In the genomic region with DNA sequence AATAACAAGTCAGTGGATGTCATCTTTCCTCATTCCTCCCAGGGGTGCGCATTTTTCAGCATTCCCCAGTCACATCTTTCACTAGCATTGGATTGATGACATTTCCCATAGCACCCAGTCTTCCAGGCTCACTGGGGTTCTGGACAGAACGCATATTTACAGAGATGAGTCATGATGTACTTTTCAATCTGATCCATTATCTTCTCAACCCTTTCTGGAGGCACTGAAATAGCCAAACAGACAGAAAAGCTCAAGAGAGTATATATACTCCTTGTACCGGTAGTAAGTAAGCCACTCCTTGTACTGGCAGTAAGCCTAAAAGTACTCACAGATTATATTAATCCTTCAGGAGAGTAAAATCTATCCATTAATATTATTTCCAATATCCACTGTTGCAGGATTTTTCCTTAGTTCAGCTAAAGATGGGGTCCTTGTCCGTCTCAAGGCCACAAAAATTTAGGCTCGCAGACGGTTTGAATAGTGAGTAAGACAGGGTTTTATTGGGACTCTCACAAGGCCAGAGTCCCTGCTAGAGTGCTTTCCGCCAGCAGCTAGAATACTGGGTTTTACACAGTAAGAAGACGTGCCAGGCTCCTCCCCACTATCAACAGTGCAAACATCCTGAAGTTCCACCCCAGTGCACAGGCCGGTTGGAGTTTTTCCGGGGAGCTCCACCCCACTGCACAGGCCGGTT, we compare ENCODE assay signal across 9 cellular contexts.
DNase-seq lines count a peak whose midpoint lies in the region; ATAC-seq and TF ChIP-seq lines count a peak whose summit lies in the region.
"Had no signal": no experiment of that assay in that cellular context is flagged by ENCODE, and none has a peak within 500 bp of the region (broad histone marks: within the 10 kb centered on the region; RNA-seq: fewer than 3 reads in every experiment).

No MANE protein-coding gene starts in this region.

- no peaks in the 10 kb centered on the region for H3K79me2 ChIP-seq in PC-9 (ENCODE audit: low read depth)
- no peaks in the 10 kb centered on the region for H3K79me2 ChIP-seq in neural progenitor cell (ENCODE audit: low read depth)

- H3K27me3 ChIP-seq in PC-9 (ENCODE audit: insufficient read depth, low read depth) (no peaks in the 10 kb centered on the region), foreskin keratinocyte (no peaks in the 10 kb centered on the region), HAP-1 (ENCODE audit: low read depth) (no peaks in the 10 kb centered on the region), neural progenitor cell (no peaks in the 10 kb centered on the region)

- H2AFZ ChIP-seq in PC-9 (no peak overlapping the region), neural progenitor cell (replicated peaks) (no peak overlapping the region)

- ATAC-seq in foreskin keratinocyte (peak; percentile 28), HG03108 (IDR thresholded peaks at IDR 0.05; ENCODE audit: unreplicated experiment) (no peak)

- H3K9me2 ChIP-seq in PC-9 (ENCODE audit: insufficient read depth): no peaks in the 10 kb centered on the region

- H3K36me3 ChIP-seq in PC-9 (ENCODE audit: low read depth) (no peaks in the 10 kb centered on the region), HAP-1 (replicated peaks) (no peaks in the 10 kb centered on the region), neural progenitor cell (no peaks in the 10 kb centered on the region)

- no peaks in the 10 kb centered on the region for H3K4me1 Mint-ChIP-seq in neural progenitor cell

- H3K4me2 ChIP-seq in PC-9 (no peak overlapping the region), neural progenitor cell (no peak overlapping the region)

- H3K4me3 Mint-ChIP-seq in neural progenitor cell: no peak overlapping the region

- intact Hi-C loops in PC-9 (cut with micrococcal nuclease; ENCODE audit: unreplicated experiment): loop anchor here (2.0 kb wide), 1 partner anchor 18 kb away; no protein-coding TSS in a partner anchor

- no peaks in the 10 kb centered on the region for H3K9me3 Mint-ChIP-seq in neural progenitor cell

- no peak overlapping the region for H3K27ac Mint-ChIP-seq in neural progenitor cell

- H3K9me3 ChIP-seq in PC-9 (ENCODE audit: insufficient read depth, low read depth) (no peaks in the 10 kb centered on the region), HAP-1 (no peaks in the 10 kb centered on the region), neural progenitor cell (ENCODE audit: low read depth) (no peaks in the 10 kb centered on the region)

- no peaks in the 10 kb centered on the region for H3K36me3 Mint-ChIP-seq in neural progenitor cell

- 0 out of 2 replicates have a peak overlapping the region, but pooled peaks have one; percentile 20 for H3K27ac ChIP-seq in PC-9
- no peak overlapping the region for H3K27ac ChIP-seq in foreskin keratinocyte
- no peak overlapping the region for H3K27ac ChIP-seq in neural progenitor cell

- DNase-seq in GF-D8 (lab: John Stamatoyannopoulos, UW) (peak; percentile 51), PC-9 (peak in 1 of 2 experiments; percentile 56), foreskin keratinocyte (no peak), renal cortical epithelial cell (ENCODE audit: low read depth) (peak; percentile 69), HAP-1 (ENCODE audit: low spot score in 2 of 2) (no peak), neural progenitor cell (ENCODE audit: low spot score) (no peak)
- DNase-seq in effector CD8-positive, alpha-beta T cell (lab: John Stamatoyannopoulos, UW): no peak
- DNase-seq: H7 had no signal

- in situ Hi-C loops in HAP-1 (cut with MboI; ENCODE audit: low sequenced_read_pairs): no loop called here

- peaks cover 24% of the 10 kb centered on the region for H3K4me1 ChIP-seq in PC-9 (replicated peaks; ENCODE audit: insufficient read depth)
- peaks cover 7% of the 10 kb centered on the region for H3K4me1 ChIP-seq in foreskin keratinocyte
- H3K4me1 ChIP-seq in HAP-1: no peaks in the 10 kb centered on the region
- H3K4me1 ChIP-seq in neural progenitor cell: no peaks in the 10 kb centered on the region

- POLR2A ChIA-PET in PC-9 (lab: Charles Lee; ENCODE audit: unreplicated experiment): interaction anchor here (0.6 to 0.9 kb wide), 6 partner anchors 10 to 458 kb away, joined by 3 to 11 read pairs (median 4); no protein-coding TSS in a partner anchor

- no peaks in the 10 kb centered on the region for H4K20me1 ChIP-seq in PC-9 (ENCODE audit: insufficient read depth)
- H4K20me1 ChIP-seq in neural progenitor cell (ENCODE audit: low read depth): no peaks in the 10 kb centered on the region

- CTCF ChIA-PET in PC-9 (lab: Charles Lee): interaction anchor here (0.6 to 0.9 kb wide), 2 partner anchors 19 to 39 kb away, joined by 4 to 8 read pairs; no protein-coding TSS in a partner anchor

- peaks cover 16% of the 10 kb centered on the region; the same call in 1 of the 2 replicates for H3F3A ChIP-seq in PC-9 (ENCODE audit: insufficient read depth, low read depth)
- H3F3A ChIP-seq in neural progenitor cell (ENCODE audit: low read depth): no peaks in the 10 kb centered on the region

- TSS peak; percentile 78 for BruUV-seq in PC-9 (replicated peaks; lab: Mats Ljungman, UMichigan)

- H3K27me3 Mint-ChIP-seq in neural progenitor cell (ENCODE audit: insufficient read depth, low read depth): peaks cover 4% of the 10 kb centered on the region

- TF ChIP-seq CTCF in PC-9 (conservative IDR thresholded peaks at IDR 0.05): no peak
- TF ChIP-seq CTCF in foreskin keratinocyte (conservative IDR thresholded peaks at IDR 0.05): no peak
- TF ChIP-seq CTCF in neural progenitor cell (IDR thresholded peaks at IDR 0.05): no peak

- no peak overlapping the region for H3K4me3 ChIP-seq in PC-9
- no peak overlapping the region for H3K4me3 ChIP-seq in HAP-1
- no peak overlapping the region for H3K4me3 ChIP-seq in neural progenitor cell

- H3K9ac ChIP-seq in neural progenitor cell: no peak overlapping the region

Comparison
In these comparisons a context has a peak if more than half of its experiments do, and no peak if none do; other contexts are left out.
1. DNase-seq: peak in GF-D8 (single experiment) and renal cortical epithelial cell (single experiment); none in foreskin keratinocyte (0 of 2), HAP-1 (0 of 2), effector CD8-positive, alpha-beta T cell (single experiment) and neural progenitor cell (single experiment).